12 cellular contexts compared by ENCODE assay signal in the genomic region with DNA sequence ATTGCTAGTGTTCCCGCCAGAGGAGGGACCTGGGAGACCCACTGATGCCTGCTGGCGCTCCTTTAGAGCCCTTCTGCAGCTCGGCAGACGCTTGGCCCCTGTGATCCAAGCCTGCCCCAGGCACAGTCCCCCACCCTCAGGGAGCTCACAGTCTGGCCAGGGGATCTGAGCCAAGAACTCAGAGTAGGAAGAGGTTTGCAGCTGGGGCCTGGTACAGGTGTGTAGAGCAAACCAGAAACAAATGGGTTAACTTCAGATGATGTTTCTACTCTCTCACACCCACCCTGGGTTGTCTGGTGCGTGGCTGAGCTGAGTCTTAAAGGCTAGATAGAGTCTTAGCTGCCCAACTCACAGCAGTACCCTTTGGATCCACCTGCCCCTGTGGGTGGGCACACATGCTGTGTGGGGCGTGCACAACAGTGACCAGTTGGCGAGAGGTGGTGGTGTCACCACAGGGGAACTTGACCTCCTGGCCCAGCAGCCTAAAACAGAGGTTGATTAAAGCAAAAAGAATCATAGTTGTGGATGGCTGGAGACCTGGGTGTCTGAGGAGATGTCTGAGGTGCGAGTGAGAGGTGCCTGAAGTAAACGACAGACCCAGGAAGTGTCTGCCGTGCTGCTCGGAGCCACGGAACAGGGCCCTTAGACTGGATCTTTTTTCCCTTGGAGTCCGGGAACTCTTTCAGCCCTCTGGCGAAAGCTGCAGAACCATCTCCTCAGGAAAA. TPM values are rescaled to one million over a fixed set of nuclear protein-coding genes. Genes with fewer than 3 reads are reported as not detected.
A peak's percentile ranks its signal among the peaks of the same experiment; 100 is the strongest.
DNase-seq lines count a peak whose midpoint lies in the region; ATAC-seq, FAIRE-seq and TF ChIP-seq lines count a peak whose summit lies in the region.
"Had no signal": no experiment of that assay in that cellular context is flagged by ENCODE, and none has a peak within 500 bp of the region (broad histone marks: within the 10 kb centered on the region; RNA-seq: fewer than 3 reads in every experiment).

No MANE protein-coding gene starts in this region.

- H3K36me3 Mint-ChIP-seq in T-cell (no peaks in the 10 kb centered on the region), immature natural killer cell (no peaks in the 10 kb centered on the region)

- ATAC-seq in T-cell (replicated peaks in 1 of 4) (peak in 1 of 4 experiments; percentile 58), GM18498 (IDR thresholded peaks at IDR 0.05; ENCODE audit: unreplicated experiment) (no peak), sciatic nerve (no peak)
- ATAC-seq: left colon had no signal

- no peak for TF ChIP-seq POLR2A in GM12891 (IDR thresholded peaks at IDR 0.05; ENCODE audit: low read depth, low read length)

- H3K27me3 Mint-ChIP-seq in T-cell = no peaks in the 10 kb centered on the region
- H3K27me3 Mint-ChIP-seq in immature natural killer cell (ENCODE audit: low read depth in 3 of 3) = peaks cover 5 to 12% (median 7%) of the 10 kb centered on the region in 3 donors

- intact Hi-C loops in sciatic nerve (cut with DNase I) = no loop called here

- H3K4me3 ChIP-seq in skin epidermis = no peak overlapping the region
- H3K4me3 ChIP-seq: smooth muscle cell had no signal

- FAIRE-seq in GM12891 (lab: Jason Lieb, UNC) = peak; percentile 71

- H3K4me1 Mint-ChIP-seq in T-cell (peaks cover 41 to 48% (median 42%) of the 10 kb centered on the region in 3 donors), immature natural killer cell (peaks cover 64 to 70% of the 10 kb centered on the region in 2 donors)

- CTCF ChIA-PET in T-cell (lab: Charles Lee) = interaction anchor here in 1 of 2 donors (0.5 to 1.0 kb wide), 2 partner anchors 36 to 51 kb away, joined by 4 to 5 read pairs; no protein-coding TSS in a partner anchor

- DNase-seq in GM12891 (ENCODE audit: insufficient read length, low spot score) = no peak
- DNase-seq in T-cell = peak in 3 of 34 experiments; percentile 13 to 26 (median 26)
- DNase-seq in immature natural killer cell = peak in 2 of 3 donors; percentile 22 to 33
- no peak for DNase-seq in occipital lobe (lab: John Stamatoyannopoulos, UW)
- no peak for DNase-seq in NCI-H187 treated with DMSO at 0.1 percent for 48 hours (lab: John Stamatoyannopoulos, UW)
- no peak for DNase-seq in sciatic nerve (ENCODE audit: low spot score)
- DNase-seq: activated CD4-positive, alpha-beta T cell treated with anti-CD3 and anti-CD28 coated beads, Interleukin-2, amount 50 U/mL, for 1 hour; NCI-H226 had no signal

- POLR2A ChIA-PET in T-cell (lab: Charles Lee) = no interaction called here

- H3K27ac Mint-ChIP-seq in T-cell = peak overlapping the region; percentile 63 to 97
- H3K27ac Mint-ChIP-seq in immature natural killer cell = peak overlapping the region; percentile 88 to 98 (median 96)

- peak overlapping the region in 1 of 3 donors; percentile 47 for H3K4me3 Mint-ChIP-seq in T-cell
- H3K4me3 Mint-ChIP-seq in immature natural killer cell = peak overlapping the region; percentile 81 to 88 (median 87)

- H3K9me3 Mint-ChIP-seq in T-cell = no peaks in the 10 kb centered on the region
- no peaks in the 10 kb centered on the region for H3K9me3 Mint-ChIP-seq in immature natural killer cell

- peak overlapping the region in 19 of 21 experiments; percentile 1 to 81 (median 60) for H3K27ac ChIP-seq in skin epidermis

TF ChIP-seq in GM12891, 5 proteins besides CTCF, POLR2A, EP300 and RAD21:
- TF ChIP-seq POLR2AphosphoS5 (IDR thresholded peaks at IDR 0.05; ENCODE audit: low read depth, low read length) (no peak), SPI1 (IDR thresholded peaks at IDR 0.05; ENCODE audit: low read depth, low read length) (no peak), TAF1 (IDR thresholded peaks at IDR 0.05; ENCODE audit: low read depth, low read length) (no peak), PAX5 (IDR thresholded peaks at IDR 0.05; ENCODE audit: insufficient read depth, low read length, severe bottlenecking) (no peak), POU2F2 (IDR thresholded peaks at IDR 0.05; ENCODE audit: low read depth, low read length) (no peak)

RNA-seq across cellular contexts. Expression of gene SRGN, which starts 31.2 kb away (rescaled TPM):
- 1,164 TPM for polyA plus RNA-seq in GM12891 (2012; ENCODE audit: low read depth, missing spikeins)
- total RNA-seq in T-cell = 100 to 1,000 TPM in 4 of 5 donors, 10 to 100 TPM in 1; 91.4 to 271 (median 137) TPM
- 1,000 to 10,000 TPM in 2 of 3 donors, 100 to 1,000 TPM in 1; 910 to 1,240 (median 1,143) TPM for polyA plus RNA-seq in immature natural killer cell
- 24.8 TPM for total RNA-seq in occipital lobe
- 146 TPM for total RNA-seq in sciatic nerve
- total RNA-seq: smooth muscle cell had no signal
- polyA plus RNA-seq: smooth muscle cell had no signal

Comparison
In these comparisons a context has a peak if more than half of its experiments do, and no peak if none do; other contexts are left out.
1. DNase-seq: peak in immature natural killer cell (2 of 3); none in GM12891 (single experiment), occipital lobe (single experiment), NCI-H187 treated with DMSO at 0.1 percent for 48 hours (single experiment) and sciatic nerve (single experiment).